In the genomic region with DNA sequence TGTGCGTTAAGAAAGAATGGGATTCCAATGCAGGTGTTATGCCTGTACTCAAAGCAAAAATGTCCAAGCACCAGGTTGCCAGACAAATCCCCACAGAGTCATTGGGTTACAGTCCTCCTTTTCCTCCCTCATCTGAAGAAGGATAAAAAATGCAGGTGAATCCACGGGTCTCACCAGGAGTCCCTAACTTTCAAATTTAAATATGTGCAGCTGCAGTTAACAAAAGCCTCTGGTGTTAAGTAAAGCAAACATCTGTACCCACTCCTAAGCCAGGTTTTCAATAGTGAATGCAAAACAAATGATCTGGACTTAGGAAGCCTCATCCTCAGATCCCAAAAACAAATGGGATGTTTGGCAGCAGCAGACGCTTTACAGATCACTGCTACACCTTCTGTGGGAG, we compare ENCODE assay signal across 20 cellular contexts.
"Had no signal": no experiment of that assay in that cellular context is flagged by ENCODE, and none has a peak within 500 bp of the region (broad histone marks: within the 10 kb centered on the region; RNA-seq: fewer than 3 reads in every experiment).

No MANE protein-coding gene starts in this region.

- DNase-seq: KBM-7, NCI-H1092, NCI-H1105 treated with DMSO at 0.1 percent for 48 hours, NCI-H1417 treated with DMSO at 0.1 percent for 48 hours, NCI-H146, NCI-H1694 treated with DMSO at 0.1 percent for 48 hours, NCI-H1930, NCI-H2081, NCI-H2107, NCI-H2171, NCI-H226, NCI-H524, NCI-H526 treated with DMSO at 0.1 percent for 48 hours, NCI-H748 treated with DMSO at 0.1 percent for 48 hours, Right ventricle myocardium superior, RPMI8226, SIG-M5 had no signal

- H3K36me3 ChIP-seq: SJSA1 had no signal

- H3K27me3 ChIP-seq: SJSA1 had no signal

- H3K27ac ChIP-seq: HL-60, SJSA1, SK-N-MC had no signal

- H3K4me3 ChIP-seq: SJSA1, SK-N-MC had no signal

- H3K4me1 ChIP-seq: SJSA1 had no signal

- H3K9me3 ChIP-seq: SJSA1 had no signal
